Comparison of ENCODE assay signal across 17 cellular contexts in genomic region chr1:162196387-162196786, GRCh38.
DNase-seq lines count a peak whose midpoint lies in the region; ATAC-seq, FAIRE-seq and TF ChIP-seq lines count a peak whose summit lies in the region.
"Had no signal": no experiment of that assay in that cellular context is flagged by ENCODE, and none has a peak within 500 bp of the region (broad histone marks: within the 10 kb centered on the region; RNA-seq: fewer than 3 reads in every experiment).

No MANE protein-coding gene starts in this region.

- peak overlapping the region in 2 of 3 experiments; percentile 19 to 97 for H3K27ac Mint-ChIP-seq in nephron
- H3K27ac Mint-ChIP-seq in activated CD4-positive, alpha-beta T cell treated with anti-CD3 and anti-CD28 coated beads, Interleukin-2, amount 10 ng/mL, durations not matched to agents 7 days and 5 days: no peak overlapping the region
- H3K27ac Mint-ChIP-seq: HFFc6, IgD-negative memory B cell had no signal

- TF ChIP-seq CTCF in A549 (IDR thresholded peaks at IDR 0.05) (no peak), VCaP (conservative IDR thresholded peaks at IDR 0.05) (no peak), nephron (IDR thresholded peaks at IDR 0.05; ENCODE audit: unreplicated experiment in 3 of 3) (no peak), gastrocnemius medialis (IDR thresholded peaks at IDR 0.05 in 4 of 5, conservative IDR thresholded peaks at IDR 0.05 in 1 of 5) (no peak)

- intact Hi-C loops in left colon (cut with DNase I, micrococcal nuclease) (no loop called here), gastrocnemius medialis (cut with DNase I; ENCODE audit: low total_unique reads) (no loop called here)

- H3K9me3 ChIP-seq in A549: no peaks in the 10 kb centered on the region
- H3K9me3 ChIP-seq in gastrocnemius medialis: no peaks in the 10 kb centered on the region
- H3K9me3 ChIP-seq: SJSA1 had no signal

- H3K36me3 Mint-ChIP-seq in nephron (ENCODE audit: low read depth): no peaks in the 10 kb centered on the region
- no peaks in the 10 kb centered on the region for H3K36me3 Mint-ChIP-seq in activated CD4-positive, alpha-beta T cell treated with anti-CD3 and anti-CD28 coated beads, Interleukin-2, amount 10 ng/mL, durations not matched to agents 7 days and 5 days (ENCODE audit: low read depth)
- H3K36me3 Mint-ChIP-seq: CD14-positive monocyte had no signal

- ATAC-seq in A549: no peak
- peak; percentile 98 for ATAC-seq in left colon
- no peak for ATAC-seq in gastrocnemius medialis
- ATAC-seq: PC-3 had no signal

- POLR2A ChIA-PET in A549 (lab: Yijun Ruan, JAX): no interaction called here
- POLR2A ChIA-PET in activated CD4-positive, alpha-beta T cell treated with anti-CD3 and anti-CD28 coated beads, Interleukin-2, amount 10 ng/mL, durations not matched to agents 7 days and 5 days (lab: Charles Lee): no interaction called here

- in situ Hi-C loops in gastrocnemius medialis (cut with MboI; ENCODE audit: low sequenced_read_pairs in 4 of 4): no loop called here

- H3K27ac ChIP-seq in A549 (no peak overlapping the region), VCaP (peak overlapping the region; percentile 86), gastrocnemius medialis (no peak overlapping the region)
- H3K27ac ChIP-seq: SJSA1 had no signal

- no peak for DNase-seq in A549 (ENCODE audit: low read depth in 1 of 2, low spot score in 1 of 2)
- DNase-seq in left colon: peak; percentile 48 to 64
- no peak for DNase-seq in NCI-H748 (lab: John Stamatoyannopoulos, UW; ENCODE audit: unreplicated experiment)
- DNase-seq in activated CD4-positive, alpha-beta T cell treated with anti-CD3 and anti-CD28 coated beads, Interleukin-2, amount 10 ng/mL, durations not matched to agents 7 days and 5 days: no peak
- DNase-seq in gastrocnemius medialis: no peak
- DNase-seq in KG1 (lab: John Stamatoyannopoulos, UW): no peak
- DNase-seq: HFFc6, NCI-H187, NCI-H446, NCI-H82, PC-3 had no signal

- no peak overlapping the region for H3K4me3 Mint-ChIP-seq in nephron
- H3K4me3 Mint-ChIP-seq in activated CD4-positive, alpha-beta T cell treated with anti-CD3 and anti-CD28 coated beads, Interleukin-2, amount 10 ng/mL, durations not matched to agents 7 days and 5 days: no peak overlapping the region
- H3K4me3 Mint-ChIP-seq: CD14-positive monocyte, HFFc6, IgD-negative memory B cell had no signal

- no peaks in the 10 kb centered on the region for H3K27me3 ChIP-seq in gastrocnemius medialis

- TF ChIP-seq POLR2A in A549 (IDR thresholded peaks at IDR 0.05; ENCODE audit: low read length) (no peak), gastrocnemius medialis (IDR thresholded peaks at IDR 0.05) (no peak)

- no peaks in the 10 kb centered on the region for H3K27me3 Mint-ChIP-seq in nephron (ENCODE audit: low read depth)
- peaks cover 8% of the 10 kb centered on the region for H3K27me3 Mint-ChIP-seq in activated CD4-positive, alpha-beta T cell treated with anti-CD3 and anti-CD28 coated beads, Interleukin-2, amount 10 ng/mL, durations not matched to agents 7 days and 5 days

- peaks cover 25% of the 10 kb centered on the region for H3K4me1 Mint-ChIP-seq in nephron
- no peaks in the 10 kb centered on the region for H3K4me1 Mint-ChIP-seq in activated CD4-positive, alpha-beta T cell treated with anti-CD3 and anti-CD28 coated beads, Interleukin-2, amount 10 ng/mL, durations not matched to agents 7 days and 5 days
- H3K4me1 Mint-ChIP-seq: IgD-negative memory B cell had no signal

- no peaks in the 10 kb centered on the region for H3K9me3 Mint-ChIP-seq in nephron
- no peaks in the 10 kb centered on the region for H3K9me3 Mint-ChIP-seq in activated CD4-positive, alpha-beta T cell treated with anti-CD3 and anti-CD28 coated beads, Interleukin-2, amount 10 ng/mL, durations not matched to agents 7 days and 5 days
- H3K9me3 Mint-ChIP-seq: HFFc6 had no signal

- WGBS in A549 (ENCODE audit: missing lambda C conversion rate): 61% methylated on average over 4 of the region's 4 CpGs

- peaks cover 12% of the 10 kb centered on the region for H3K4me1 ChIP-seq in A549
- peaks cover 0 to 5% of the 10 kb centered on the region in 2 donors for H3K4me1 ChIP-seq in gastrocnemius medialis
- H3K4me1 ChIP-seq: SJSA1 had no signal

- no peak for FAIRE-seq in A549 (lab: Jason Lieb, UNC)
- FAIRE-seq: A204.1 had no signal

- no peak for TF ChIP-seq RAD21 in A549 (conservative IDR thresholded peaks at IDR 0.05 in 1 of 2, IDR thresholded peaks at IDR 0.05 in 1 of 2)

- H3K36me3 ChIP-seq in gastrocnemius medialis: no peaks in the 10 kb centered on the region
- H3K36me3 ChIP-seq: SJSA1 had no signal

- CTCF ChIA-PET in A549 (lab: Yijun Ruan, JAX): interaction anchor here (0.9 kb wide), 1 partner anchor 9 kb away, joined by 3 read pairs; no protein-coding TSS in a partner anchor
- CTCF ChIA-PET in activated CD4-positive, alpha-beta T cell treated with anti-CD3 and anti-CD28 coated beads, Interleukin-2, amount 10 ng/mL, durations not matched to agents 7 days and 5 days (lab: Charles Lee): no interaction called here

- peak overlapping the region; percentile 46 for H3K4me2 ChIP-seq in A549

- H3K4me3 ChIP-seq in A549 (no peak overlapping the region), gastrocnemius medialis (no peak overlapping the region)
- H3K4me3 ChIP-seq: SJSA1 had no signal

- no peak for TF ChIP-seq EP300 in A549 (IDR thresholded peaks at IDR 0.05)

TF ChIP-seq in A549, 52 proteins besides CTCF, POLR2A, EP300 and RAD21:
- TF ChIP-seq BHLHE40 (IDR thresholded peaks at IDR 0.05; ENCODE audit: low read depth, low read length) (no peak), SMC3 (IDR thresholded peaks at IDR 0.05) (no peak), ZNF302 (CRISPR knock-in tag; IDR thresholded peaks at IDR 0.05) (no peak), PHF8 (IDR thresholded peaks at IDR 0.05; ENCODE audit: borderline replicate concordance, low read depth) (no peak), NR3C1 (IDR thresholded peaks at IDR 0.05) (no peak), EHMT2 (IDR thresholded peaks at IDR 0.05; ENCODE audit: low read depth) (no peak), NFE2L2 (conservative IDR thresholded peaks at IDR 0.05; ENCODE audit: low read length) (no peak), RNF2 (IDR thresholded peaks at IDR 0.05; ENCODE audit: borderline replicate concordance, low read depth) (no peak), RCOR1 (IDR thresholded peaks at IDR 0.05; ENCODE audit: low read depth, low read length) (no peak), ELK1 (IDR thresholded peaks at IDR 0.05; ENCODE audit: low read depth, low read length) (no peak), FOXS1 (CRISPR knock-in tag; IDR thresholded peaks at IDR 0.05) (no peak), E2F6 (IDR thresholded peaks at IDR 0.05; ENCODE audit: borderline replicate concordance, low read depth) (no peak), CHD2 (IDR thresholded peaks at IDR 0.05; ENCODE audit: low read length, partially characterized antibody) (no peak), HDAC2 (IDR thresholded peaks at IDR 0.05) (no peak), ATOH8 (CRISPR knock-in tag; IDR thresholded peaks at IDR 0.05; ENCODE audit: low read depth) (no peak)

Comparison
In these comparisons a context has a peak if more than half of its experiments do, and no peak if none do; other contexts are left out.
1. DNase-seq: peak in left colon (2 of 2); none in A549 (0 of 2), NCI-H748 (single experiment), activated CD4-positive, alpha-beta T cell treated with anti-CD3 and anti-CD28 coated beads, Interleukin-2, amount 10 ng/mL, durations not matched to agents 7 days and 5 days (single experiment), gastrocnemius medialis (0 of 2) and KG1 (single experiment).